8 cellular contexts compared by ENCODE assay signal in the genomic region with DNA sequence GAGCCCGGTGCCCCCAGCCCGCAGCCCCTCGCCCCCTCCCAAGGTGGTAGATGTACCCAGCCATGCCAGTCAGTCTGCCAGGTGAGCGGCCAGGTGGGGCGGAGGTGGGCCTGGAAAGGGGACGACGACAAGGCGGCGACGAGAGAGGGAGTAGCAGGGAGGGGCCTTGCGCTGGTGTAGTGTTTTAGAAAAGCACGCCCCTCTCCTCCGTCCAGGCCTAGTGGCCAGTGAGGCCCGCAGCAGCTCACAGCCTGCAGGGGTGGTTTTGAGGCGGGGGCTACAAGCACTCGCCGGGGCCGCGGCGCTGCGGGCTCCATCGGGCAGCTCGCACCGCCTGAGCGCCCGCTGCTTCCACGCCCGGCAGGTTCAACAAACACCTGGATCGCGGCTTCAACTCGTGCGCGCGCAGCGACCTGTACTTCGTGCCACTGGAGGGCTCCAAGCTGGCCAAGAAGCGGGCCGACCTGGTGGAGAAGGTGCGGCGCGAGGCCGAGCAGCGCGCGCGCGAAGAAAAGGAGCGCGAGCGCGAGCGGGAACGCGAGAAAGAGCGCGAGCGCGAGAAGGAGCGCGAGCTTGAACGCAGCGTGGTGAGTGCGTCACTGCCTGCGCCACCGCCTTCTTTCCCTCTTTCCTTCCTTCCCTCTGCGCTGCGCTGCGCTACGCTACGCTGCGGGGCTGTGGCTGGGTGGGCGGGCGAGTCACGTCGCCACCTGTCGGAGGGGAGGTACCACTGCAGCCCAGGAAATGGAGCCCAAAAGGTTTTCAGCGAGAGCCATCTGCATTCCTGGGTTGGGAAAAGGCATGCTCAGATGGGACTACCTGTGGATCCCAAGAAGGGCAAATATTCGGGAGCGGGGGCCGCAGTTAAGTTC. TPM values are rescaled to one million over a fixed set of nuclear protein-coding genes. Genes with fewer than 3 reads are reported as not detected.
DNase-seq lines count a peak whose midpoint lies in the region; ATAC-seq and TF ChIP-seq lines count a peak whose summit lies in the region.

No MANE protein-coding gene starts in this region.

- DNase-seq in NCI-H1417 treated with DMSO at 0.1 percent for 48 hours (lab: John Stamatoyannopoulos, UW) (peak; percentile 91), SW 1271 (lab: John Stamatoyannopoulos, UW) (peak; percentile 87 to 94), adipocyte (ENCODE audit: low read depth) (peak; percentile 97), Right ventricle myocardium superior (peak; percentile 96), trophoblast cell (peak; percentile 96 to 98), type B pancreatic cell (ENCODE audit: extremely low spot score, unreplicated experiment) (peak; percentile 94)

- peaks cover 64% of the 10 kb centered on the region for H3K36me3 ChIP-seq in adipocyte (ENCODE audit: control insufficient read depth, insufficient read depth, low read length, severe bottlenecking)
- H3K36me3 ChIP-seq in trophoblast cell (ENCODE audit: control insufficient read depth in 1 of 2, insufficient read depth in 2 of 2, low read length in 2 of 2): peaks cover 66 to 74% of the 10 kb centered on the region in 2 experiments

- H3K27me3 ChIP-seq in adipocyte (replicated peaks; ENCODE audit: control insufficient read depth, insufficient read depth, low read length): no peaks in the 10 kb centered on the region
- no peaks in the 10 kb centered on the region for H3K27me3 ChIP-seq in trophoblast cell (ENCODE audit: insufficient read depth, low read length)

- peak; percentile 92 for ATAC-seq in HG02759 (IDR thresholded peaks at IDR 0.05; ENCODE audit: unreplicated experiment)
- peak; percentile 88 for ATAC-seq in Right ventricle myocardium superior (ENCODE audit: poor library complexity)

- peak overlapping the region; percentile 71 for H4K91ac ChIP-seq in trophoblast cell (ENCODE audit: low read depth, low read length)

- H3K9me3 Mint-ChIP-seq in type B pancreatic cell: no peaks in the 10 kb centered on the region

- peak overlapping the region; percentile 84 for H4K8ac ChIP-seq in trophoblast cell (ENCODE audit: low read depth, low read length)

- no peaks in the 10 kb centered on the region for H3K27me3 Mint-ChIP-seq in type B pancreatic cell

- H3K79me2 ChIP-seq in trophoblast cell (ENCODE audit: control insufficient read depth, insufficient read depth, low read length, poor library complexity): peaks cover 5% of the 10 kb centered on the region

- no peaks in the 10 kb centered on the region for H3K9me3 ChIP-seq in adipocyte (ENCODE audit: control insufficient read depth, low read length)
- peaks cover 2% of the 10 kb centered on the region for H3K9me3 ChIP-seq in trophoblast cell (ENCODE audit: insufficient read depth, low read depth, low read length)

- intact Hi-C loops in Right ventricle myocardium superior (cut with DNase I): no loop called here

- peak overlapping the region; percentile 61 for H2AK5ac ChIP-seq in trophoblast cell (ENCODE audit: low read length)

- H3K4me3 ChIP-seq in adipocyte (ENCODE audit: low read length): peak overlapping the region; percentile 81
- peak overlapping the region; percentile 54 for H3K4me3 ChIP-seq in trophoblast cell (ENCODE audit: low read depth, low read length)

- TF ChIP-seq CTCF in GM12873 (IDR thresholded peaks at IDR 0.05; ENCODE audit: insufficient read depth, low read depth, low read length, missing control alignments) (peak; percentile 95), type B pancreatic cell (conservative IDR thresholded peaks at IDR 0.05) (peak; percentile 95)

- peak overlapping the region; percentile 34 for H2BK120ac ChIP-seq in trophoblast cell (ENCODE audit: insufficient read depth, low read length, poor library complexity)

- H3K23ac ChIP-seq in trophoblast cell (ENCODE audit: low read length): no peak overlapping the region

- H3K14ac ChIP-seq in trophoblast cell (ENCODE audit: low read length): peak overlapping the region; percentile 71

- WGBS in trophoblast cell (ENCODE audit: extremely low coverage, insufficient coverage, insufficient read length): no CpG with 5 or more reads among the region's 80 CpGs

- peaks cover 8% of the 10 kb centered on the region for H3K79me1 ChIP-seq in trophoblast cell (ENCODE audit: low read length)

- H3K27ac ChIP-seq in trophoblast cell (ENCODE audit: low read depth, low read length): peak overlapping the region; percentile 70

- H4K12ac ChIP-seq in trophoblast cell (ENCODE audit: low read depth, low read length): peak overlapping the region; percentile 56

- peaks cover 46% of the 10 kb centered on the region for H3K36me3 Mint-ChIP-seq in type B pancreatic cell

- peak overlapping the region; percentile 31 for H3K18ac ChIP-seq in trophoblast cell (ENCODE audit: low read length)

- peak overlapping the region; percentile 29 for H2BK5ac ChIP-seq in trophoblast cell (ENCODE audit: low read depth, low read length, poor library complexity)

- peak overlapping the region; percentile 72 for H3K4me2 ChIP-seq in trophoblast cell (ENCODE audit: low read length)

- peak overlapping the region; percentile 92 for H3K9ac ChIP-seq in adipocyte (ENCODE audit: low read length)
- peak overlapping the region; percentile 77 for H3K9ac ChIP-seq in trophoblast cell (ENCODE audit: low read length)

- H3K4me1 ChIP-seq in adipocyte (ENCODE audit: control insufficient read depth, insufficient read depth, low read length) (peaks cover 51% of the 10 kb centered on the region), trophoblast cell (ENCODE audit: control insufficient read depth in 1 of 2, insufficient read depth in 2 of 2, low read length in 2 of 2) (peaks cover 7 to 9% of the 10 kb centered on the region in 2 experiments)

- H3K4me3 Mint-ChIP-seq in type B pancreatic cell: peak overlapping the region; percentile 90

- no peak overlapping the region for H2BK12ac ChIP-seq in trophoblast cell (ENCODE audit: low read length)

- peak overlapping the region; percentile 94 for H3K27ac Mint-ChIP-seq in type B pancreatic cell

- peaks cover 25% of the 10 kb centered on the region for H3K4me1 Mint-ChIP-seq in type B pancreatic cell (ENCODE audit: unreplicated experiment)

- H2AFZ ChIP-seq in trophoblast cell (ENCODE audit: insufficient read depth, low read length, poor library complexity): no peak overlapping the region

- peak overlapping the region; percentile 28 for H3K4ac ChIP-seq in trophoblast cell (ENCODE audit: low read depth, low read length)

RNA-seq across cellular contexts. Expression of gene RNU7-1, which starts 5.9 kb away (rescaled TPM):
- total RNA-seq in Right ventricle myocardium superior: not detected
- polyA plus RNA-seq in trophoblast cell (2013): not detected in 2 replicates
- not detected in 2 replicates for total RNA-seq in type B pancreatic cell (ENCODE audit: low replicate concordance)

RNA-seq across cellular contexts. Expression of gene C12orf57, which starts 6.1 kb away (rescaled TPM):
- total RNA-seq in Right ventricle myocardium superior (251 TPM), type B pancreatic cell (ENCODE audit: low replicate concordance) (220 and 275 TPM in 2 replicates)
- polyA plus RNA-seq in trophoblast cell (2013): 141 and 142 TPM in 2 replicates

RNA-seq across cellular contexts. Expression of gene ATN1, which starts 10.0 kb away (rescaled TPM):
- total RNA-seq in Right ventricle myocardium superior (69.7 TPM), type B pancreatic cell (ENCODE audit: low replicate concordance) (131 and 139 TPM in 2 replicates)
- 123 TPM in 2 replicates for polyA plus RNA-seq in trophoblast cell (2013)

RNA-seq across cellular contexts. Expression of gene PTPN6, which starts 13.4 kb away (rescaled TPM):
- total RNA-seq in Right ventricle myocardium superior (7.2 TPM), type B pancreatic cell (ENCODE audit: low replicate concordance) (15.6 and 61.0 TPM in 2 replicates)
- polyA plus RNA-seq in trophoblast cell (2013): 19.7 and 21.5 TPM in 2 replicates

RNA-seq across cellular contexts. Expression of gene ENO2, which starts 23.3 kb away (rescaled TPM):
- 7.4 TPM for total RNA-seq in Right ventricle myocardium superior
- polyA plus RNA-seq in trophoblast cell (2013): 3.6 and 3.8 TPM in 2 replicates
- total RNA-seq in type B pancreatic cell (ENCODE audit: low replicate concordance): 32.2 and 33.1 TPM in 2 replicates

Comparison
In these comparisons a context has a peak if more than half of its experiments do, and no peak if none do; other contexts are left out.
1. Peak in every context shown above with its lines: DNase-seq, ATAC-seq, H3K4me3 ChIP-seq and H3K27ac ChIP-seq.